In genomic region chr18:52822160-52822559, GRCh38 we compare ENCODE assay signal across 29 cellular contexts.
"Had no signal": no experiment of that assay in that cellular context is flagged by ENCODE, and none has a peak within 500 bp of the region (broad histone marks: within the 10 kb centered on the region; RNA-seq: fewer than 3 reads in every experiment).

No MANE protein-coding gene starts in this region.

- DNase-seq: activated CD4-positive, alpha-beta T cell treated with anti-CD3 and anti-CD28 coated beads, Interleukin-2, amount 10 ng/mL, durations not matched to agents 24 days and 14 days; activated CD4-positive, alpha-beta T cell treated with anti-CD3 and anti-CD28 coated beads, Interleukin-2, amount 50 U/mL, for 4 hours; activated CD4-positive, CD25-positive, alpha-beta regulatory T cell; activated CD8-positive, alpha-beta T cell treated with anti-CD3 and anti-CD28 coated beads for 36 hours; activated gamma-delta T cell; activated naive CD4-positive, alpha-beta T cell treated with Interleukin-2 at 50 U/mL for 16 hours; activated naive CD8-positive, alpha-beta T cell treated with anti-CD3 and anti-CD28 coated beads, Interleukin-2, amount 10 ng/mL, durations not matched to agents 7 days and 5 days; activated T-cell treated with anti-CD3 and anti-CD28 coated beads, Interleukin-2, amount 50 U/mL, for 24 hours; amygdala; NCI-H1105; NCI-H1417 treated with DMSO at 0.1 percent for 48 hours; NCI-H187 treated with DMSO at 0.1 percent for 48 hours; NCI-H2081; NCI-H2171 treated with DMSO at 0.1 percent for 48 hours; NCI-H2227 treated with DMSO at 0.1 percent for 48 hours; NCI-H446; NCI-H510A treated with DMSO at 0.1 percent for 48 hours; NCI-H526 treated with DMSO at 0.1 percent for 48 hours; NCI-H774; SHP77; SJCRH30; T1000; WERI-Rb-1 had no signal

- H3K9me3 ChIP-seq: ascending aorta, breast epithelium, SJCRH30 had no signal

- H3K27me3 Mint-ChIP-seq: activated CD4-positive, alpha-beta T cell treated with anti-CD3 and anti-CD28 coated beads, Interleukin-2, amount 10 ng/mL, durations not matched to agents 24 days and 14 days; activated CD8-positive, alpha-beta T cell treated with anti-CD3 and anti-CD28 coated beads for 36 hours; activated naive CD4-positive, alpha-beta T cell treated with anti-CD3 and anti-CD28 coated beads, Interleukin-2, amount 50 U/mL, for 24 hours; activated naive CD8-positive, alpha-beta T cell treated with anti-CD3 and anti-CD28 coated beads, Interleukin-2, amount 10 ng/mL, durations not matched to agents 7 days and 5 days; activated T-cell treated with anti-CD3 and anti-CD28 coated beads, Interleukin-2, amount 50 U/mL, for 24 hours had no signal

- H3K4me3 ChIP-seq: ascending aorta, breast epithelium, SJCRH30, SK-N-MC had no signal

- H3K9me3 Mint-ChIP-seq: activated CD4-positive, alpha-beta T cell treated with anti-CD3 and anti-CD28 coated beads, Interleukin-2, amount 10 ng/mL, durations not matched to agents 24 days and 14 days; activated naive CD4-positive, alpha-beta T cell treated with anti-CD3 and anti-CD28 coated beads, Interleukin-2, amount 50 U/mL, for 24 hours had no signal

- H3K36me3 Mint-ChIP-seq: activated naive CD4-positive, alpha-beta T cell treated with anti-CD3 and anti-CD28 coated beads, Interleukin-2, amount 50 U/mL, for 24 hours; activated naive CD8-positive, alpha-beta T cell treated with anti-CD3 and anti-CD28 coated beads, Interleukin-2, amount 10 ng/mL, durations not matched to agents 7 days and 5 days had no signal

- H3K4me3 Mint-ChIP-seq: activated CD4-positive, alpha-beta T cell treated with anti-CD3 and anti-CD28 coated beads, Interleukin-2, amount 10 ng/mL, durations not matched to agents 24 days and 14 days; activated CD8-positive, alpha-beta T cell treated with anti-CD3 and anti-CD28 coated beads for 36 hours; activated naive CD4-positive, alpha-beta T cell treated with anti-CD3 and anti-CD28 coated beads, Interleukin-2, amount 50 U/mL, for 24 hours; activated naive CD8-positive, alpha-beta T cell treated with anti-CD3 and anti-CD28 coated beads, Interleukin-2, amount 10 ng/mL, durations not matched to agents 7 days and 5 days; activated T-cell treated with anti-CD3 and anti-CD28 coated beads, Interleukin-2, amount 50 U/mL, for 24 hours had no signal

- H3K27me3 ChIP-seq: ascending aorta, breast epithelium, SJCRH30 had no signal

- H3K27ac Mint-ChIP-seq: activated CD4-positive, alpha-beta T cell treated with anti-CD3 and anti-CD28 coated beads, Interleukin-2, amount 10 ng/mL, durations not matched to agents 24 days and 14 days; activated CD8-positive, alpha-beta T cell treated with anti-CD3 and anti-CD28 coated beads for 36 hours; activated naive CD4-positive, alpha-beta T cell treated with anti-CD3 and anti-CD28 coated beads, Interleukin-2, amount 50 U/mL, for 24 hours; activated naive CD8-positive, alpha-beta T cell treated with anti-CD3 and anti-CD28 coated beads, Interleukin-2, amount 10 ng/mL, durations not matched to agents 7 days and 5 days; activated T-cell treated with anti-CD3 and anti-CD28 coated beads, Interleukin-2, amount 50 U/mL, for 24 hours; activated T-helper 2 cell treated with anti-CD3 and anti-CD28 coated beads, Interferon-gamma antibody, Interleukin-2, Interleukin-4, amounts not matched to agents 10 μg/mL and 5 μg/mL and 100 μg/mL, durations not matched to agents 14 hours and 24 hours and 36 hours had no signal

- H3K36me3 ChIP-seq: ascending aorta, breast epithelium, SJCRH30, WERI-Rb-1 had no signal

- H3K4me1 Mint-ChIP-seq: activated CD4-positive, alpha-beta T cell treated with anti-CD3 and anti-CD28 coated beads, Interleukin-2, amount 10 ng/mL, durations not matched to agents 24 days and 14 days; activated naive CD4-positive, alpha-beta T cell treated with anti-CD3 and anti-CD28 coated beads, Interleukin-2, amount 50 U/mL, for 24 hours; activated naive CD8-positive, alpha-beta T cell treated with anti-CD3 and anti-CD28 coated beads, Interleukin-2, amount 10 ng/mL, durations not matched to agents 7 days and 5 days had no signal

- ATAC-seq: activated CD8-positive, alpha-beta T cell treated with anti-CD3 and anti-CD28 coated beads for 36 hours; Panc1 had no signal
